Comparison of ENCODE assay signal across 1 cellular context in genomic region chr22:28988455-28988854, GRCh38.
TF ChIP-seq lines count a peak whose summit lies in the region.

No MANE protein-coding gene starts in this region.

TF ChIP-seq in WTC11, 78 proteins besides CTCF, POLR2A, EP300 and RAD21 (continued from another document):
- TF ChIP-seq, protein P1, sequence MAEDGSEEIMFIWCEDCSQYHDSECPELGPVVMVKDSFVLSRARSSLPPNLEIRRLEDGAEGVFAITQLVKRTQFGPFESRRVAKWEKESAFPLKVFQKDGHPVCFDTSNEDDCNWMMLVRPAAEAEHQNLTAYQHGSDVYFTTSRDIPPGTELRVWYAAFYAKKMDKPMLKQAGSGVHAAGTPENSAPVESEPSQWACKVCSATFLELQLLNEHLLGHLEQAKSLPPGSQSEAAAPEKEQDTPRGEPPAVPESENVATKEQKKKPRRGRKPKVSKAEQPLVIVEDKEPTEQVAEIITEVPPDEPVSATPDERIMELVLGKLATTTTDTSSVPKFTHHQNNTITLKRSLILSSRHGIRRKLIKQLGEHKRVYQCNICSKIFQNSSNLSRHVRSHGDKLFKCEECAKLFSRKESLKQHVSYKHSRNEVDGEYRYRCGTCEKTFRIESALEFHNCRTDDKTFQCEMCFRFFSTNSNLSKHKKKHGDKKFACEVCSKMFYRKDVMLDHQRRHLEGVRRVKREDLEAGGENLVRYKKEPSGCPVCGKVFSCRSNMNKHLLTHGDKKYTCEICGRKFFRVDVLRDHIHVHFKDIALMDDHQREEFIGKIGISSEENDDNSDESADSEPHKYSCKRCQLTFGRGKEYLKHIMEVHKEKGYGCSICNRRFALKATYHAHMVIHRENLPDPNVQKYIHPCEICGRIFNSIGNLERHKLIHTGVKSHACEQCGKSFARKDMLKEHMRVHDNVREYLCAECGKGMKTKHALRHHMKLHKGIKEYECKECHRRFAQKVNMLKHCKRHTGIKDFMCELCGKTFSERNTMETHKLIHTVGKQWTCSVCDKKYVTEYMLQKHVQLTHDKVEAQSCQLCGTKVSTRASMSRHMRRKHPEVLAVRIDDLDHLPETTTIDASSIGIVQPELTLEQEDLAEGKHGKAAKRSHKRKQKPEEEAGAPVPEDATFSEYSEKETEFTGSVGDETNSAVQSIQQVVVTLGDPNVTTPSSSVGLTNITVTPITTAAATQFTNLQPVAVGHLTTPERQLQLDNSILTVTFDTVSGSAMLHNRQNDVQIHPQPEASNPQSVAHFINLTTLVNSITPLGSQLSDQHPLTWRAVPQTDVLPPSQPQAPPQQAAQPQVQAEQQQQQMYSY (CRISPR knock-in tag; IDR thresholded peaks at IDR 0.05), result no peak
- TF ChIP-seq ETV6 (CRISPR knock-in tag; IDR thresholded peaks at IDR 0.05) (no peak), ZBTB21 (CRISPR knock-in tag; IDR thresholded peaks at IDR 0.05; ENCODE audit: borderline replicate concordance) (no peak), ESRRA (CRISPR knock-in tag; IDR thresholded peaks at IDR 0.05; ENCODE audit: borderline replicate concordance) (no peak), ARID4B (CRISPR knock-in tag; IDR thresholded peaks at IDR 0.05; ENCODE audit: borderline replicate concordance) (no peak)
